25 cellular contexts compared by ENCODE assay signal in the genomic region with DNA sequence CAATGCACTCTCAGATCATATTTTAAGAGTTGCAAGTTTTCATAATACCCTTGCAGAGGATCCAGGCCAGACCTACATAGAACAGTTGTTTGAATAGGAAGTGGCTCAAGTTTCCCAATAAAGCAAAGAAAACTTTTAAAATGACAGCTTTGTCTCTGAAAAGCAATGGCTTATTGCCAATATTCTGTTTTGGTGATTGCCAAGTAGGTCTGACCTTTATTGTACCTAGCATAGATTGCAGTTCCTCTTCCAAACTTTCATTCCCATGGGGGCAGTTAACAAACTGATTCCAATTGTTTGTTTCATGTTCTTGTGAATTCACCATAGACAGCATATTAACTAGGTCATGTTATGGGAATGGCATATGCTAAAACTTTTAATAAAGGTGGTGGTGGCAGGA.
DNase-seq lines count a peak whose midpoint lies in the region; ATAC-seq, FAIRE-seq and TF ChIP-seq lines count a peak whose summit lies in the region.
"Had no signal": no experiment of that assay in that cellular context is flagged by ENCODE, and none has a peak within 500 bp of the region (broad histone marks: within the 10 kb centered on the region; RNA-seq: fewer than 3 reads in every experiment).

No MANE protein-coding gene starts in this region.

- H3K79me2 ChIP-seq in HepG2 (ENCODE audit: insufficient read depth, low read length) (no peaks in the 10 kb centered on the region), hepatocyte (no peaks in the 10 kb centered on the region)

- ATAC-seq in A549 (no peak), HepG2 (no peak), GM19351 (IDR thresholded peaks at IDR 0.05; ENCODE audit: unreplicated experiment) (no peak)
- ATAC-seq: GM23338, HCT116 had no signal

- no peaks in the 10 kb centered on the region for H3K9me3 ChIP-seq in A549
- H3K9me3 ChIP-seq in HepG2 (ENCODE audit: low read length), result peaks cover 76% of the 10 kb centered on the region
- H3K9me3 ChIP-seq in hepatocyte (ENCODE audit: low read depth), result no peaks in the 10 kb centered on the region
- H3K9me3 ChIP-seq: BE2C, Caco-2 had no signal

- H3K9ac ChIP-seq in HepG2 (ENCODE audit: insufficient read depth, low read depth, low read length), result no peak overlapping the region

- H3K27ac ChIP-seq in A549 (no peak overlapping the region), HepG2 (ENCODE audit: extremely low read length, insufficient read depth, low read length) (no peak overlapping the region), hepatocyte (no peak overlapping the region)

- H2AFZ ChIP-seq in HepG2 (ENCODE audit: low read length) (no peak overlapping the region), hepatocyte (no peak overlapping the region)
- H2AFZ ChIP-seq: GM23338 had no signal

- FAIRE-seq in A549 (lab: Jason Lieb, UNC) (peak; percentile 43), H54 (lab: Jason Lieb, UNC) (peak; percentile 65), HepG2 (lab: Jason Lieb, UNC) (no peak)
- FAIRE-seq: GM12892, GM18507, HTR-8/SVneo had no signal

- in situ Hi-C loops in HepG2 (cut with HindIII; ENCODE audit: extremely low pct_ligation_motif_present, low pct_unique_long_range_greater_than_20kb), result no loop called here

- no peak for TF ChIP-seq POLR2A in A549 (IDR thresholded peaks at IDR 0.05; ENCODE audit: low read length)
- TF ChIP-seq POLR2A in H54 (IDR thresholded peaks at IDR 0.05; ENCODE audit: low read depth, low read length), result no peak
- TF ChIP-seq POLR2A in HepG2 (IDR thresholded peaks at IDR 0.05; ENCODE audit: insufficient read depth in 1 of 2, low read depth in 2 of 2, low read length in 2 of 2), result no peak

- H3K4me1 ChIP-seq in A549 (no peaks in the 10 kb centered on the region), HepG2 (ENCODE audit: insufficient read depth, low read length) (peaks cover 44% of the 10 kb centered on the region), hepatocyte (ENCODE audit: insufficient read depth) (no peaks in the 10 kb centered on the region)
- H3K4me1 ChIP-seq: BE2C, Caco-2 had no signal

- TF ChIP-seq EP300 in A549 (IDR thresholded peaks at IDR 0.05) (no peak), HepG2 (IDR thresholded peaks at IDR 0.05; ENCODE audit: low read depth in 2 of 2, low read length in 2 of 2) (no peak), HepG2 (CRISPR knock-in tag; IDR thresholded peaks at IDR 0.05; ENCODE audit: borderline replicate concordance) (no peak)

- intact Hi-C loops in HepG2 (cut with micrococcal nuclease; ENCODE audit: unreplicated experiment), result no loop called here

- H4K20me1 ChIP-seq in HepG2 (ENCODE audit: insufficient read depth, low read length) (no peaks in the 10 kb centered on the region), hepatocyte (ENCODE audit: insufficient read depth, poor library complexity, severe bottlenecking) (no peaks in the 10 kb centered on the region)

- TF ChIP-seq CTCF in A549 (IDR thresholded peaks at IDR 0.05) (no peak), HepG2 (CRISPR knock-in tag; IDR thresholded peaks at IDR 0.05) (no peak), hepatocyte (IDR thresholded peaks at IDR 0.05; ENCODE audit: poor library complexity) (no peak)

- BruUV-seq in HepG2 (replicated peaks; lab: Mats Ljungman, UMichigan), result no TSS peak

- POLR2A ChIA-PET in A549 (lab: Yijun Ruan, JAX) (no interaction called here), HepG2 (lab: Yijun Ruan, JAX) (no interaction called here)

- CTCF ChIA-PET in A549 (lab: Yijun Ruan, JAX), result interaction anchor here (1.5 kb wide), 1 partner anchor 14 kb away, joined by 3 read pairs; no protein-coding TSS in a partner anchor
- CTCF ChIA-PET in HepG2 (lab: Yijun Ruan, JAX; ENCODE audit: low intra/inter-chr PET ratio, low total read pairs), result no interaction called here

- no peaks in the 10 kb centered on the region for H3K36me3 ChIP-seq in HepG2 (replicated peaks in 1 of 2; ENCODE audit: control insufficient read depth in 1 of 2, insufficient read depth in 2 of 2, low read length in 2 of 2)
- H3K36me3 ChIP-seq in hepatocyte (replicated peaks; ENCODE audit: insufficient read depth, low read depth), result no peaks in the 10 kb centered on the region
- H3K36me3 ChIP-seq: BE2C had no signal

- H3K9me2 ChIP-seq in hepatocyte (replicated peaks; ENCODE audit: insufficient read depth), result no peaks in the 10 kb centered on the region

- no peaks in the 10 kb centered on the region for H3K27me3 ChIP-seq in HepG2 (ENCODE audit: control insufficient read depth in 1 of 2, insufficient read depth in 2 of 2, low read length in 2 of 2)
- no peaks in the 10 kb centered on the region for H3K27me3 ChIP-seq in hepatocyte
- H3K27me3 ChIP-seq: BE2C had no signal

- TF ChIP-seq RAD21 in A549 (conservative IDR thresholded peaks at IDR 0.05 in 1 of 2, IDR thresholded peaks at IDR 0.05 in 1 of 2), result no peak
- TF ChIP-seq RAD21 in HepG2 (CRISPR knock-in tag; IDR thresholded peaks at IDR 0.05), result no peak

- H3K4me3 ChIP-seq in A549 (no peak overlapping the region), HepG2 (replicated peaks in 1 of 3; ENCODE audit: insufficient read depth in 1 of 3, low read depth in 2 of 3, low read length in 3 of 3) (no peak overlapping the region), hepatocyte (no peak overlapping the region)
- H3K4me3 ChIP-seq: GM23338 had no signal

- H3K4me2 ChIP-seq in A549, result no peak overlapping the region
- H3K4me2 ChIP-seq in HepG2 (ENCODE audit: low read depth, low read length), result no peak overlapping the region
- H3K4me2 ChIP-seq in hepatocyte, result no peak overlapping the region
- H3K4me2 ChIP-seq: GM23338 had no signal

- DNase-seq in A549 (ENCODE audit: low read depth in 1 of 2, low spot score in 1 of 2), result no peak
- DNase-seq in H54 (ENCODE audit: insufficient read length, low spot score), result no peak
- DNase-seq in dermis microvascular lymphatic vessel endothelial cell (ENCODE audit: low read depth in 2 of 2), result peak; percentile 1 to 75
- peak; percentile 16 for DNase-seq in HepG2 (ENCODE audit: low spot score)
- DNase-seq in nucleus accumbens (lab: John Stamatoyannopoulos, UW), result no peak
- no peak for DNase-seq in GDM1 (lab: John Stamatoyannopoulos, UW)
- DNase-seq in hepatocyte (ENCODE audit: low spot score), result no peak
- DNase-seq: ACHN; BE2C; C1 segment of cervical spinal cord; Caco-2; CD4-positive, CD25-positive, alpha-beta regulatory T cell; CD8-positive, alpha-beta memory T cell; DMS53; DND-41; EL; H7; HFFc6; KG1 had no signal

TF ChIP-seq in A549, 52 proteins besides CTCF, POLR2A, EP300 and RAD21:
- no peak for TF ChIP-seq FOSL2 (IDR thresholded peaks at IDR 0.05)
- no peak for TF ChIP-seq FOSL2 (CRISPR knock-in tag; IDR thresholded peaks at IDR 0.05)
- no peak for TF ChIP-seq TFCP2L1 (CRISPR knock-in tag; IDR thresholded peaks at IDR 0.05)
- no peak for TF ChIP-seq CHD4 (IDR thresholded peaks at IDR 0.05; ENCODE audit: borderline replicate concordance)
- no peak for TF ChIP-seq FOXS1 (CRISPR knock-in tag; IDR thresholded peaks at IDR 0.05)
- no peak for TF ChIP-seq ESRRA (IDR thresholded peaks at IDR 0.05; ENCODE audit: borderline replicate concordance, low read length)
- TF ChIP-seq CHD2 (IDR thresholded peaks at IDR 0.05; ENCODE audit: low read length, partially characterized antibody), result no peak

TF ChIP-seq in HepG2, 621 proteins besides CTCF, POLR2A, EP300 and RAD21:
- TF ChIP-seq ZNF879 (CRISPR knock-in tag; IDR thresholded peaks at IDR 0.05), result no peak
- TF ChIP-seq FLYWCH1 (CRISPR knock-in tag; IDR thresholded peaks at IDR 0.05), result no peak
- no peak for TF ChIP-seq ZNF441 (CRISPR knock-in tag; IDR thresholded peaks at IDR 0.05; ENCODE audit: borderline replicate concordance)
- no peak for TF ChIP-seq ZFY (CRISPR knock-in tag; IDR thresholded peaks at IDR 0.05)
- no peak for TF ChIP-seq KLF16 (CRISPR knock-in tag; IDR thresholded peaks at IDR 0.05)
- no peak for TF ChIP-seq KLF11 (CRISPR knock-in tag; IDR thresholded peaks at IDR 0.05)

Comparison
In these comparisons a context has a peak if more than half of its experiments do, and no peak if none do; other contexts are left out.
1. DNase-seq: peak in dermis microvascular lymphatic vessel endothelial cell (2 of 2) and HepG2 (single experiment); none in A549 (0 of 2), H54 (single experiment), nucleus accumbens (0 of 56), GDM1 (single experiment) and hepatocyte (single experiment).